18 cellular contexts compared by ENCODE assay signal in genomic region chr2:72951303-72952095, GRCh38. TPM values are rescaled to one million over a fixed set of nuclear protein-coding genes. Genes with fewer than 3 reads are reported as not detected.
"Had no signal": no experiment of that assay in that cellular context is flagged by ENCODE, and none has a peak within 500 bp of the region (broad histone marks: within the 10 kb centered on the region; RNA-seq: fewer than 3 reads in every experiment).

No MANE protein-coding gene starts in this region.

- H3K27me3 ChIP-seq: gastrocnemius medialis, pancreas had no signal

- H3K9me3 Mint-ChIP-seq: activated CD8-positive, alpha-beta T cell treated with anti-CD3 and anti-CD28 coated beads for 36 hours; activated naive CD8-positive, alpha-beta T cell treated with anti-CD3 and anti-CD28 coated beads, Interleukin-2, amount 50 U/mL, for 24 hours; stimulated activated naive CD8-positive, alpha-beta T cell treated with anti-CD3 and anti-CD28 coated beads, Interleukin-15, Interleukin-2, amounts not matched to agents 100 ng/mL and 50 ng/mL, for 24 hours had no signal

- H3K27ac Mint-ChIP-seq: activated CD4-positive, alpha-beta T cell treated with anti-CD3 and anti-CD28 coated beads for 36 hours; activated CD8-positive, alpha-beta T cell treated with anti-CD3 and anti-CD28 coated beads for 36 hours; activated naive CD8-positive, alpha-beta T cell treated with anti-CD3 and anti-CD28 coated beads, Interleukin-2, amount 50 U/mL, for 24 hours; stimulated activated naive CD8-positive, alpha-beta T cell treated with anti-CD3 and anti-CD28 coated beads, Interleukin-15, Interleukin-2, amounts not matched to agents 100 ng/mL and 50 ng/mL, for 24 hours had no signal

- H3K27ac ChIP-seq: cardiac muscle cell, epithelial cell of prostate, gastrocnemius medialis, pancreas, thoracic aorta, VCaP had no signal

- DNase-seq: activated CD4-positive, alpha-beta T cell treated with anti-CD3 and anti-CD28 coated beads for 36 hours; activated CD8-positive, alpha-beta memory T cell treated with anti-CD3 and anti-CD28 coated beads, Interleukin-2, amount 50 U/mL, for 4 hours; activated CD8-positive, alpha-beta T cell treated with anti-CD3 and anti-CD28 coated beads for 36 hours; activated naive CD8-positive, alpha-beta T cell treated with anti-CD3 and anti-CD28 coated beads, Interleukin-2, amount 50 U/mL, for 24 hours; cortex of kidney; effector CD8-positive, alpha-beta T cell; gastrocnemius medialis; left ventricle myocardium superior; mesenchymal stem cell; stimulated activated CD4-positive, alpha-beta T cell treated with anti-CD3 and anti-CD28 coated beads, Interleukin-4, amount 100 ng/mL, for 24 hours; T1000 had no signal

- H3K9me3 ChIP-seq: gastrocnemius medialis, pancreas, thoracic aorta had no signal

- H3K36me3 ChIP-seq: cardiac muscle cell, gastrocnemius medialis, pancreas, thoracic aorta had no signal

- ATAC-seq: activated CD4-positive, alpha-beta T cell treated with anti-CD3 and anti-CD28 coated beads for 36 hours; activated CD8-positive, alpha-beta T cell treated with anti-CD3 and anti-CD28 coated beads for 36 hours; activated naive CD8-positive, alpha-beta T cell treated with anti-CD3 and anti-CD28 coated beads, Interleukin-2, amount 50 U/mL, for 24 hours; gastrocnemius medialis; left ventricle myocardium superior; pancreas had no signal

- H3K4me3 Mint-ChIP-seq: activated CD4-positive, alpha-beta T cell treated with anti-CD3 and anti-CD28 coated beads for 36 hours; activated CD8-positive, alpha-beta T cell treated with anti-CD3 and anti-CD28 coated beads for 36 hours; activated naive CD8-positive, alpha-beta T cell treated with anti-CD3 and anti-CD28 coated beads, Interleukin-2, amount 50 U/mL, for 24 hours; stimulated activated naive CD8-positive, alpha-beta T cell treated with anti-CD3 and anti-CD28 coated beads, Interleukin-15, Interleukin-2, amounts not matched to agents 100 ng/mL and 50 ng/mL, for 24 hours had no signal

- H3K27me3 Mint-ChIP-seq: activated CD4-positive, alpha-beta T cell treated with anti-CD3 and anti-CD28 coated beads for 36 hours; activated CD8-positive, alpha-beta T cell treated with anti-CD3 and anti-CD28 coated beads for 36 hours; activated naive CD8-positive, alpha-beta T cell treated with anti-CD3 and anti-CD28 coated beads, Interleukin-2, amount 50 U/mL, for 24 hours; stimulated activated naive CD8-positive, alpha-beta T cell treated with anti-CD3 and anti-CD28 coated beads, Interleukin-15, Interleukin-2, amounts not matched to agents 100 ng/mL and 50 ng/mL, for 24 hours had no signal

- H3K4me1 ChIP-seq: gastrocnemius medialis, pancreas had no signal

- H3K4me3 ChIP-seq: cardiac muscle cell, gastrocnemius medialis, pancreas, thoracic aorta had no signal

RNA-seq across cellular contexts. Expression of gene EMX1, which starts 34.2 kb away (rescaled TPM):
- total RNA-seq: activated CD4-positive, alpha-beta T cell treated with anti-CD3 and anti-CD28 coated beads for 36 hours; activated CD8-positive, alpha-beta T cell treated with anti-CD3 and anti-CD28 coated beads for 36 hours; gastrocnemius medialis; left ventricle myocardium superior; thoracic aorta; urinary bladder had no signal
- polyA plus RNA-seq: cardiac muscle cell, urinary bladder had no signal
